1 cellular context compared by ENCODE assay signal in genomic region chr7:4144801-4145470, GRCh38.
TF ChIP-seq lines count a peak whose summit lies in the region.

No MANE protein-coding gene starts in this region.

TF ChIP-seq in endothelial cell of umbilical vein, 7 proteins besides CTCF, POLR2A, EP300 and RAD21 (continued from another document):
- TF ChIP-seq MAX (IDR thresholded peaks at IDR 0.05; ENCODE audit: insufficient read depth, insufficient read length) = no peak
- TF ChIP-seq JUN (IDR thresholded peaks at IDR 0.05; ENCODE audit: borderline replicate concordance, insufficient read depth, insufficient read length, low read depth) = no peak
